22 cellular contexts compared by ENCODE assay signal in the genomic region with DNA sequence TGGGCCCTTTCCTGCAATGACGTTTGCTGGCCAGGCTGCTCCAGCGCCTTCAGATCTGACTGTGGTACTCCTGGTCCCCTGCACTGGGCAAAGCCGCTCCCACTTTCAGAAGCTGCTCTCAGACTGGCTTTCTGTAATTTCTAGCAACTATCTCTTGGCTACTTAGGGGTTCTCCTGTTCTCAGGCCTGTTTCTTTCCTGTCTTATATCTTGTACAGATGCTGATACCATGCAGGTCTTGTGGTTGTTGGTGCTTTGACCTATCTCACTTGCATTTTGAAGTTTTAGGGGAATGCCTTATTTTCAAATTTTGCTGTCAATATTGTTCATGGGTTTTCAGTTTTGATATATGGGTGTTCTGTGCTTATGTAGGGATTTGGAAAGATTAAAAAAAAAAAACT.
DNase-seq lines count a peak whose midpoint lies in the region; ATAC-seq, FAIRE-seq and TF ChIP-seq lines count a peak whose summit lies in the region.
"Had no signal": no experiment of that assay in that cellular context is flagged by ENCODE, and none has a peak within 500 bp of the region (broad histone marks: within the 10 kb centered on the region; RNA-seq: fewer than 3 reads in every experiment).

No MANE protein-coding gene starts in this region.

- ATAC-seq in natural killer cell treated with Interleukin-12 subunit alpha and Interleukin-12 subunit beta and Interleukin-15 and Interleukin-18, amount 100 ng/mL, for 72 hours: no peak
- ATAC-seq in natural killer cell: no peak
- peak; percentile 84 for ATAC-seq in HG02610 (IDR thresholded peaks at IDR 0.05; ENCODE audit: unreplicated experiment)
- peak; percentile 85 for ATAC-seq in GM12878
- ATAC-seq: K562 had no signal

- peaks cover 0 to 1% of the 10 kb centered on the region in 2 experiments; a peak in 2 of 4 replicates for H3K27me3 ChIP-seq in GM12878 (replicated peaks in 1 of 2; ENCODE audit: control insufficient read depth in 2 of 2, insufficient read depth in 2 of 2, low read length in 1 of 2)
- no peaks in the 10 kb centered on the region for H3K27me3 ChIP-seq in ascending aorta
- H3K27me3 ChIP-seq: SJCRH30 had no signal

- no peak for TF ChIP-seq CTCF in natural killer cell (IDR thresholded peaks at IDR 0.05)
- TF ChIP-seq CTCF in GM12878 (IDR thresholded peaks at IDR 0.05 in 2 of 3, conservative IDR thresholded peaks at IDR 0.05 in 1 of 3; ENCODE audit: control insufficient read depth in 2 of 3, extremely low read depth in 1 of 3, insufficient read depth in 1 of 3, low read depth in 3 of 3, low read length in 3 of 3): no peak
- no peak for TF ChIP-seq CTCF in ascending aorta (IDR thresholded peaks at IDR 0.05)

- H3K4me2 ChIP-seq in GM12878 (ENCODE audit: control insufficient read depth, insufficient read depth): peak overlapping the region; percentile 3; the same call in 1 of the 2 replicates

- H4K20me1 ChIP-seq in GM12878 (ENCODE audit: control insufficient read depth, insufficient read depth): no peaks in the 10 kb centered on the region

- in situ Hi-C loops in GM12878 (cut with MboI): no loop called here

- TF ChIP-seq RAD21 in GM12878 (IDR thresholded peaks at IDR 0.05; ENCODE audit: insufficient read depth, low read depth, low read length): no peak

- CTCF ChIA-PET in GM12878 (lab: Yijun Ruan, JAX): interaction anchor here (0.6 kb wide), 1 partner anchor 1008 kb away, joined by 3 read pairs; no protein-coding TSS in a partner anchor

- H3K4me1 Mint-ChIP-seq in natural killer cell treated with Interleukin-12 subunit alpha and Interleukin-12 subunit beta and Interleukin-15 and Interleukin-18, amount 100 ng/mL, for 72 hours (ENCODE audit: low read depth in 2 of 2): no peaks in the 10 kb centered on the region
- no peaks in the 10 kb centered on the region for H3K4me1 Mint-ChIP-seq in natural killer cell

- H3K4me3 ChIP-seq in GM12878 (no peak overlapping the region), ascending aorta (no peak overlapping the region)
- H3K4me3 ChIP-seq: K562, SJCRH30 had no signal

- 0% methylated on average over 3 of the region's 3 CpGs for WGBS in GM12878 (ENCODE audit: insufficient coverage, insufficient replicate concordance, low lambda C conversion rate, missing lambda C conversion rate)

- H3K4me1 ChIP-seq in GM12878 (ENCODE audit: control insufficient read depth, insufficient read depth, low read length): peaks cover 8% of the 10 kb centered on the region; the same call in 1 of the 2 replicates
- H3K4me1 ChIP-seq in ascending aorta: no peaks in the 10 kb centered on the region

- SMC1A ChIA-PET in GM12878 (lab: Charles Lee; ENCODE audit: uncharacterized antibody, unreplicated experiment): no interaction called here

- H3K36me3 ChIP-seq in GM12878 (ENCODE audit: control insufficient read depth in 2 of 2, insufficient read depth in 2 of 2, low read length in 1 of 2) (no peaks in the 10 kb centered on the region), ascending aorta (no peaks in the 10 kb centered on the region)

- POLR2A ChIA-PET in GM12878 (lab: Charles Lee): interaction anchor here (0.5 kb wide), 1 partner anchor 175 kb away, joined by 3 read pairs; no protein-coding TSS in a partner anchor

- no peak overlapping the region for H2AFZ ChIP-seq in GM12878 (ENCODE audit: control insufficient read depth, low read depth, low read length)

- H3K27me3 Mint-ChIP-seq in natural killer cell treated with Interleukin-12 subunit alpha and Interleukin-12 subunit beta and Interleukin-15 and Interleukin-18, amount 100 ng/mL, for 72 hours: peaks cover 34 to 39% of the 10 kb centered on the region in 2 donors
- peaks cover 30 to 31% of the 10 kb centered on the region in 2 donors for H3K27me3 Mint-ChIP-seq in natural killer cell (ENCODE audit: low read depth in 2 of 2)

- intact Hi-C loops in natural killer cell (cut with micrococcal nuclease): no loop called here
- intact Hi-C loops in GM12878 (cut with micrococcal nuclease; ENCODE audit: unreplicated experiment): no loop called here
- intact Hi-C loops in ascending aorta (cut with DNase I): no loop called here

- H3K36me3 Mint-ChIP-seq in natural killer cell treated with Interleukin-12 subunit alpha and Interleukin-12 subunit beta and Interleukin-15 and Interleukin-18, amount 100 ng/mL, for 72 hours: no peaks in the 10 kb centered on the region
- no peaks in the 10 kb centered on the region for H3K36me3 Mint-ChIP-seq in natural killer cell

- no peak overlapping the region for H3K27ac Mint-ChIP-seq in natural killer cell treated with Interleukin-12 subunit alpha and Interleukin-12 subunit beta and Interleukin-15 and Interleukin-18, amount 100 ng/mL, for 72 hours
- no peak overlapping the region for H3K27ac Mint-ChIP-seq in natural killer cell
- H3K27ac Mint-ChIP-seq: HFFc6 had no signal

- H3K79me2 ChIP-seq in GM12878 (ENCODE audit: control insufficient read depth, insufficient read depth, low read length): no peaks in the 10 kb centered on the region

- H3K9ac ChIP-seq in GM12878 (ENCODE audit: control insufficient read depth, insufficient read depth, low read length): no peak overlapping the region

- TF ChIP-seq EP300 in GM12878 (IDR thresholded peaks at IDR 0.05; ENCODE audit: borderline replicate concordance in 1 of 2, control insufficient read depth in 1 of 2, low read depth in 2 of 2, low read length in 2 of 2): no peak

- H3K27ac ChIP-seq in GM12878 (ENCODE audit: control insufficient read depth, insufficient read depth) (no peak overlapping the region), ascending aorta (no peak overlapping the region)
- H3K27ac ChIP-seq: RWPE1, SJCRH30 had no signal

- FAIRE-seq in GM12878 (lab: Jason Lieb, UNC): no peak
- FAIRE-seq: H1, K562 had no signal

- RAD21 ChIA-PET in GM12878 (lab: Charles Lee; ENCODE audit: unreplicated experiment): no interaction called here

- no peaks in the 10 kb centered on the region for H3K9me3 Mint-ChIP-seq in natural killer cell treated with Interleukin-12 subunit alpha and Interleukin-12 subunit beta and Interleukin-15 and Interleukin-18, amount 100 ng/mL, for 72 hours
- peaks cover 2 to 3% of the 10 kb centered on the region in 2 donors for H3K9me3 Mint-ChIP-seq in natural killer cell

- no TSS peak for BruUV-seq in GM12878 (replicated peaks; lab: Mats Ljungman, UMichigan)

- TF ChIP-seq POLR2A in GM12878 (IDR thresholded peaks at IDR 0.05; ENCODE audit: low read depth, low read length): no peak

- H3K9me3 ChIP-seq in GM12878 (replicated peaks; ENCODE audit: control insufficient read depth, insufficient read depth, low read length) (no peaks in the 10 kb centered on the region; the same call in 2 of the 3 replicates), ascending aorta (no peaks in the 10 kb centered on the region)

- DNase-seq in natural killer cell treated with Interleukin-12 subunit alpha and Interleukin-12 subunit beta and Interleukin-15 and Interleukin-18, amount 100 ng/mL, for 72 hours (ENCODE audit: low spot score): no peak
- DNase-seq in natural killer cell: no peak
- no peak for DNase-seq in GM12878 (ENCODE audit: low read depth, low spot score)
- DNase-seq in HuH-7.5 (ENCODE audit: low spot score): no peak
- DNase-seq in cerebellum (ENCODE audit: low spot score): no peak
- no peak for DNase-seq in ascending aorta (ENCODE audit: low spot score in 2 of 2)
- DNase-seq in DMS79 treated with DMSO at 0.1 percent for 48 hours (lab: John Stamatoyannopoulos, UW): no peak
- DNase-seq: C1 segment of cervical spinal cord; DMS 273 treated with DMSO at 0.1 percent for 48 hours; GF-D8; HFFc6; MV-4-11; NCI-H187 treated with DMSO at 0.1 percent for 48 hours; NCI-H2171; NCI-H446; NK-92 treated with Interleukin-12 subunit alpha and Interleukin-12 subunit beta, amount 100 ng/mL, for 24 hours; OCI-M1; SJCRH30 had no signal

- peak overlapping the region; percentile 23 for H3K4me3 Mint-ChIP-seq in natural killer cell treated with Interleukin-12 subunit alpha and Interleukin-12 subunit beta and Interleukin-15 and Interleukin-18, amount 100 ng/mL, for 72 hours
- no peak overlapping the region for H3K4me3 Mint-ChIP-seq in natural killer cell
- H3K4me3 Mint-ChIP-seq: HFFc6 had no signal

TF ChIP-seq in GM12878, 131 proteins besides CTCF, POLR2A, EP300 and RAD21:
- no peak for TF ChIP-seq DPF2 (IDR thresholded peaks at IDR 0.05)
- no peak for TF ChIP-seq GATAD2B (conservative IDR thresholded peaks at IDR 0.05; ENCODE audit: low read depth)
- peak; percentile 71 for TF ChIP-seq RUNX3 (IDR thresholded peaks at IDR 0.05; ENCODE audit: low read length)
- TF ChIP-seq CBX3 (IDR thresholded peaks at IDR 0.05; ENCODE audit: borderline replicate concordance, low read depth): no peak
- TF ChIP-seq ZZZ3 (IDR thresholded peaks at IDR 0.05; ENCODE audit: control insufficient read depth, insufficient read length, low read depth): no peak
- TF ChIP-seq JUNB (IDR thresholded peaks at IDR 0.05): peak; percentile 54
- TF ChIP-seq, protein P1, sequence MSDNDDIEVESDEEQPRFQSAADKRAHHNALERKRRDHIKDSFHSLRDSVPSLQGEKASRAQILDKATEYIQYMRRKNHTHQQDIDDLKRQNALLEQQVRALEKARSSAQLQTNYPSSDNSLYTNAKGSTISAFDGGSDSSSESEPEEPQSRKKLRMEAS (IDR thresholded peaks at IDR 0.05; ENCODE audit: low read depth, low read length): no peak
- no peak for TF ChIP-seq SMAD5 (IDR thresholded peaks at IDR 0.05; ENCODE audit: low read depth)
- TF ChIP-seq HDAC2 (IDR thresholded peaks at IDR 0.05): no peak
- no peak for TF ChIP-seq KLF5 (IDR thresholded peaks at IDR 0.05; ENCODE audit: partially characterized antibody)
- 0 out of 2 replicates have a peak, but pooled peaks have one; percentile 13 for TF ChIP-seq CREM (IDR thresholded peaks at IDR 0.05; ENCODE audit: low read depth)
- TF ChIP-seq RAD51 (IDR thresholded peaks at IDR 0.05): no peak

Comparison
In these comparisons a context has a peak if more than half of its experiments do, and no peak if none do; other contexts are left out.
1. ATAC-seq: peak in HG02610 (single experiment) and GM12878 (single experiment); none in natural killer cell treated with Interleukin-12 subunit alpha and Interleukin-12 subunit beta and Interleukin-15 and Interleukin-18, amount 100 ng/mL, for 72 hours (0 of 2) and natural killer cell (0 of 3).